ENCODE assay signal across 1 cellular context in genomic region chr4:190014771-190015537, GRCh38.
TF ChIP-seq lines count a peak whose summit lies in the region.

No MANE protein-coding gene starts in this region.

TF ChIP-seq in HepG2, 621 proteins besides CTCF, POLR2A, EP300 and RAD21 (continued from another document):
- TF ChIP-seq GABPA (IDR thresholded peaks at IDR 0.05; ENCODE audit: low read depth, low read length) (peak; percentile 40), GABPA (CRISPR knock-in tag; IDR thresholded peaks at IDR 0.05; ENCODE audit: low read depth) (no peak), SOX6 (IDR thresholded peaks at IDR 0.05) (no peak), SOX6 (CRISPR knock-in tag; IDR thresholded peaks at IDR 0.05) (no peak)
